In genomic region chr3:65509423-65509794, GRCh38 we compare ENCODE assay signal across 1 cellular context.
A peak's percentile ranks its signal among the peaks of the same experiment; 100 is the strongest.
TF ChIP-seq lines count a peak whose summit lies in the region.

No MANE protein-coding gene starts in this region.

TF ChIP-seq in WTC11, 78 proteins besides CTCF, POLR2A, EP300 and RAD21 (continued from another document):
- TF ChIP-seq HMGXB4 (CRISPR knock-in tag; IDR thresholded peaks at IDR 0.05), result 0 out of 2 replicates have a peak, but pooled peaks have one; percentile 46
